13 cellular contexts compared by ENCODE assay signal in genomic region chr6:166257911-166258318, GRCh38. TPM values are rescaled to one million over a fixed set of nuclear protein-coding genes. Genes with fewer than 3 reads are reported as not detected.
DNase-seq lines count a peak whose midpoint lies in the region; ATAC-seq, FAIRE-seq and TF ChIP-seq lines count a peak whose summit lies in the region.
"Had no signal": no experiment of that assay in that cellular context is flagged by ENCODE, and none has a peak within 500 bp of the region (broad histone marks: within the 10 kb centered on the region; RNA-seq: fewer than 3 reads in every experiment).

No MANE protein-coding gene starts in this region.

- ATAC-seq in GM18868 (IDR thresholded peaks at IDR 0.05; ENCODE audit: unreplicated experiment): peak; percentile 47
- no peak for ATAC-seq in GM21515 (IDR thresholded peaks at IDR 0.05; ENCODE audit: unreplicated experiment)
- no peak for ATAC-seq in mucosa of descending colon
- ATAC-seq: gastrocnemius medialis had no signal

- no peak for TF ChIP-seq CTCF in bronchial epithelial cell (IDR thresholded peaks at IDR 0.05; ENCODE audit: insufficient read depth, low read length, severe bottlenecking)
- TF ChIP-seq CTCF in mucosa of descending colon (IDR thresholded peaks at IDR 0.05): no peak

- intact Hi-C loops in mucosa of descending colon (cut with DNase I, micrococcal nuclease): no loop called here

- peak; percentile 68 for DNase-seq in SW480 (ENCODE audit: low spot score)
- DNase-seq in bronchial epithelial cell (ENCODE audit: low read depth): peak; percentile 29
- peak; percentile 63 for DNase-seq in stimulated activated CD4-positive, alpha-beta T cell treated with anti-CD3 and anti-CD28 coated beads, Interleukin-1b, Interleukin-23, amount 100 ng/mL, for 48 hours
- no peak for DNase-seq in NCI-H128 (lab: John Stamatoyannopoulos, UW; ENCODE audit: unreplicated experiment)
- no peak for DNase-seq in mucosa of descending colon
- DNase-seq: activated naive CD8-positive, alpha-beta T cell treated with anti-CD3 and anti-CD28 coated beads, Interleukin-2, amount 10 ng/mL, durations not matched to agents 7 days and 5 days; gastrocnemius medialis; kidney; MM.1S; NCI-H446 treated with DMSO at 0.1 percent for 48 hours had no signal

- no peak for FAIRE-seq in bronchial epithelial cell (lab: Jason Lieb, UNC)
- FAIRE-seq: kidney had no signal

- H3K4me1 ChIP-seq in mucosa of descending colon (ENCODE audit: low read depth): no peaks in the 10 kb centered on the region

- no peak overlapping the region for H3K4me3 ChIP-seq in bronchial epithelial cell (ENCODE audit: low read depth, low read length)
- H3K4me3 ChIP-seq in mucosa of descending colon: no peak overlapping the region
- H3K4me3 ChIP-seq: gastrocnemius medialis, neural progenitor cell had no signal

- H3K9me3 ChIP-seq in mucosa of descending colon: no peaks in the 10 kb centered on the region
- H3K9me3 ChIP-seq: gastrocnemius medialis had no signal

- peaks cover 3% of the 10 kb centered on the region for H3K27me3 ChIP-seq in bronchial epithelial cell (ENCODE audit: control insufficient read depth, insufficient read depth, low read length)

- H3K36me3 ChIP-seq in bronchial epithelial cell (ENCODE audit: control insufficient read depth, insufficient read depth, low read length): no peaks in the 10 kb centered on the region
- H3K36me3 ChIP-seq in mucosa of descending colon (ENCODE audit: low read depth): no peaks in the 10 kb centered on the region
- H3K36me3 ChIP-seq: gastrocnemius medialis, neural progenitor cell had no signal

RNA-seq across cellular contexts. Expression of gene PRR18, which starts 50.3 kb away (rescaled TPM):
- total RNA-seq in bronchial epithelial cell (under 0.01 TPM in 2 replicates), mucosa of descending colon (under 1 TPM in 1 of 3 donors, not detected in 2; 0.13 TPM)
- total RNA-seq: activated naive CD8-positive, alpha-beta T cell treated with anti-CD3 and anti-CD28 coated beads, Interleukin-2, amount 10 ng/mL, durations not matched to agents 7 days and 5 days; gastrocnemius medialis had no signal

Comparison
In these comparisons a context has a peak if more than half of its experiments do, and no peak if none do; other contexts are left out.
1. DNase-seq: peak in SW480 (single experiment), bronchial epithelial cell (single experiment) and stimulated activated CD4-positive, alpha-beta T cell treated with anti-CD3 and anti-CD28 coated beads, Interleukin-1b, Interleukin-23, amount 100 ng/mL, for 48 hours (single experiment); none in NCI-H128 (single experiment) and mucosa of descending colon (0 of 3).